ENCODE assay signal across 8 cellular contexts in the genomic region with DNA sequence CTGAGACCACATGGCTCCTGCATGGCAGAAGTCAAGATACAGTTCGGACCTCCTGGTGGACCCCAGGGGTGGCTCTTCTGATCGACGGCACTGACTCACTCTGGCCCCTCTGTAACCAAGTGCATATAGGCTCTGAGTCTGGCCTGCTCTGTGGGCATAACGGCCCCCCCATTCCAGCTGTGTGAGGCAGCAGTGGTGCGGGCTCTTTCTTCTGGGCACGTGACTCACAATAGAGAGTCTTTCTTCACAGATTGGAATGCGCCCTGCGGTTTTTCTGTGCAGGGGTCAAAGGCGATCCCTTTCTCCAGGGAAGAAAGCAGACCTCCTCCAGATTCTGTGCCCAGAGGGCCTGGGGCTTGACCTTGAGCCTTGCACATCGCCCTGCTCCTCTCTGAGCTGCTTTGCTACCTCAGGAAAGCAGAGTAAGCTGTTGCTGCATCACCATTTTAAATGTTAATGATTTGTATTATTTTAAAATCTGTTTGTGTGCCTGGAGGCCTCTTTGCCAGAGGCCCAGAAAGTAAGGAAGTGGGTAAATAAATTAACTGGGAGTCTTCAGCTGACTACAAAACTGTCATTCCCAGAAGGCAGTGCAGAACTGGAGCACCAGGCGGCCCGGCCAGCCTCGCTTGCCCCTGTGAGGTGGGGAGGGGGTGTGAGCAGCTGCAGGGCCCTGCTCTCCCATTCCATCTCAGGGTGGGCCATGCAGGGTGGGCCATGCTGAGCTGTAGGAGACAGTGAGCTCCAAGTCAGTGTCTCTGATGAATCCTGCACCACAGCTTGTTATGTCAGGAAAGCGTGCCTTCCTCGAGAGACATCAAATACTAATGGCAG.
DNase-seq lines count a peak whose midpoint lies in the region; ATAC-seq lines count a peak whose summit lies in the region.

No MANE protein-coding gene starts in this region.

- in situ Hi-C loops in ACHN (cut with HindIII; ENCODE audit: low pct_ligation_motif_present, low pct_unique_long_range_greater_than_20kb, low sequenced_read_pairs) = no loop called here

- H3K4me1 ChIP-seq in adipocyte (ENCODE audit: control insufficient read depth, insufficient read depth, low read length) = peaks cover 26% of the 10 kb centered on the region

- H3K36me3 ChIP-seq in adipocyte (ENCODE audit: control insufficient read depth, insufficient read depth, low read length, severe bottlenecking) = no peaks in the 10 kb centered on the region

- ATAC-seq in HG02623 (IDR thresholded peaks at IDR 0.05; ENCODE audit: unreplicated experiment) = peak; percentile 9

- peaks cover 12% of the 10 kb centered on the region for H3K27me3 ChIP-seq in adipocyte (replicated peaks; ENCODE audit: control insufficient read depth, insufficient read depth, low read length)

- no peak overlapping the region for H3K4me3 ChIP-seq in adipocyte (ENCODE audit: low read length)

- H3K9me3 ChIP-seq in adipocyte (ENCODE audit: control insufficient read depth, low read length) = peaks cover 19% of the 10 kb centered on the region

- H3K9ac ChIP-seq in adipocyte (ENCODE audit: low read length) = no peak overlapping the region

- DNase-seq in ACHN = peak; percentile 70
- DNase-seq in adipocyte (ENCODE audit: low read depth) = peak; percentile 95
- DNase-seq in iPS DF 19.7 (ENCODE audit: low read depth, low spot score) = peak; percentile 33
- peak; percentile 86 for DNase-seq in superior temporal gyrus (ENCODE audit: extremely low spot score)
- DNase-seq in NCI-H2081 (lab: John Stamatoyannopoulos, UW) = no peak
- no peak for DNase-seq in stimulated activated CD4-positive, alpha-beta T cell treated with anti-CD3 and anti-CD28 coated beads, Interleukin-1b, Interleukin-23, amount 100 ng/mL, for 48 hours
- no peak for DNase-seq in NCI-H1417 treated with DMSO at 0.1 percent for 48 hours (lab: John Stamatoyannopoulos, UW)

Comparison
In these comparisons a context has a peak if more than half of its experiments do, and no peak if none do; other contexts are left out.
1. DNase-seq: peak in ACHN (single experiment), adipocyte (single experiment), iPS DF 19.7 (single experiment) and superior temporal gyrus (single experiment); none in NCI-H2081 (0 of 2), stimulated activated CD4-positive, alpha-beta T cell treated with anti-CD3 and anti-CD28 coated beads, Interleukin-1b, Interleukin-23, amount 100 ng/mL, for 48 hours (single experiment) and NCI-H1417 treated with DMSO at 0.1 percent for 48 hours (single experiment).